8 cellular contexts compared by ENCODE assay signal in the genomic region with DNA sequence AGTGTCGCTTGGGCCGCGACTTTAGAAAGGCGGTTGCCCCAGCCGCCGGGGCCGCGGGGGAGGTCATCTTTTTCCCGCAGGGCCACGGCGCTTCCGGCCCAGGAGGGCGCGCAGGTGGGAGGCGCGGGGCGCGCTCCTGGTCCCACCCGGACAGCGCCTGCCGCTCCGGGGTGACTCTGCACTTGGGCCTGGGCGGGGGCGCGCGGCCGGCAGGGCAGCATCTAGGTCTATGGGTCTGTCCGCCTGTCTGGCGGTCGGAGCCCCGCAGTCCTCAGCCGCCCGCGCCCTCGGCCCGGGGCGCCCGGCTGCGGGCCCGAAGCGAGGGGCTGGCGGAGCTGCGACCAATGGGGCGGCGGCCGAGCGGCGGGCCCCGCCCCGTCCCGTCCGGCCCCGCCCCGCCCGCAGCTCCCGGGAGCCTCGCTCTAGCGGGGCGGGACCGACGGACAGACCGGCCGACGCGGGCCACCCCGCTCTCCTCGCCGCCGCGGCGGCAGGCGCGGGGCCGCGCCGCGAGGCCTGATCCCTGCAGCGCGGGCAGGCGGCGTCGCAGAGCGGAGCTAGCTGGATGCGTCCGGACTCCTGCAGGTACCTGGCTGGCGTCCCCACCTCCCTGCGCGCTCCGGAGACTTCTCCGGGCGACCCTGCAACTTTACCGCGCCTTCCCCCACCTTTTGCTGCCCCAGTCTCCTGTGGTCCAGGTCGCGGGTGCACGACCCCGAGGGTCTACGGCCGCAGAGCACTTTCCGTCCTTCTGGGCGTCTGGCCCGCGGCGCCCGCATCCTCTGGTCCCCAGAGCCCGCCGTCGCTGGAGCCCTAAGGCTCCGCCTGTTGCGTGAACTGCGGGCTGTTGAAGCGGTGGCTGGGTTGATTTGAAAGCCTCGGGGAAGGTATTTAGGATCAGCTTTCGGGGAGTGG. TPM values are rescaled to one million over a fixed set of nuclear protein-coding genes. Genes with fewer than 3 reads are reported as not detected.
DNase-seq lines count a peak whose midpoint lies in the region; ATAC-seq and TF ChIP-seq lines count a peak whose summit lies in the region.

A gene with protein sequence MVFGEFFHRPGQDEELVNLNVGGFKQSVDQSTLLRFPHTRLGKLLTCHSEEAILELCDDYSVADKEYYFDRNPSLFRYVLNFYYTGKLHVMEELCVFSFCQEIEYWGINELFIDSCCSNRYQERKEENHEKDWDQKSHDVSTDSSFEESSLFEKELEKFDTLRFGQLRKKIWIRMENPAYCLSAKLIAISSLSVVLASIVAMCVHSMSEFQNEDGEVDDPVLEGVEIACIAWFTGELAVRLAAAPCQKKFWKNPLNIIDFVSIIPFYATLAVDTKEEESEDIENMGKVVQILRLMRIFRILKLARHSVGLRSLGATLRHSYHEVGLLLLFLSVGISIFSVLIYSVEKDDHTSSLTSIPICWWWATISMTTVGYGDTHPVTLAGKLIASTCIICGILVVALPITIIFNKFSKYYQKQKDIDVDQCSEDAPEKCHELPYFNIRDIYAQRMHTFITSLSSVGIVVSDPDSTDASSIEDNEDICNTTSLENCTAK (plus strand): TSS at position 446 of the 915 bp plus-strand sequence. CDS start 52,342 bp downstream, outside the sequence.

- H4K20me1 ChIP-seq in H9 (ENCODE audit: control insufficient read depth, insufficient read depth, insufficient read length), result no peaks in the 10 kb centered on the region

- H3K27me3 Mint-ChIP-seq in H9 (ENCODE audit: low read depth) (peaks cover 44% of the 10 kb centered on the region), osteocyte (ENCODE audit: unreplicated experiment) (peaks cover 69% of the 10 kb centered on the region)
- H3K27me3 Mint-ChIP-seq in activated CD8-positive, alpha-beta memory T cell treated with anti-CD3 and anti-CD28 coated beads, Interleukin-2, amount 10 ng/mL, durations not matched to agents 7 days and 5 days, result peaks cover 72% of the 10 kb centered on the region

- H2AK5ac ChIP-seq in H9 (ENCODE audit: insufficient read length, low read length), result no peak within 1 kb of the TSS

- CTCF ChIA-PET in activated CD8-positive, alpha-beta memory T cell treated with anti-CD3 and anti-CD28 coated beads, Interleukin-2, amount 10 ng/mL, durations not matched to agents 7 days and 5 days (lab: Charles Lee), result no interaction called here

- H3K9me3 Mint-ChIP-seq in H9, result peaks cover 0 to 2% of the 10 kb centered on the region in 2 experiments; a peak in 1 of 5 replicates
- H3K9me3 Mint-ChIP-seq in activated CD8-positive, alpha-beta memory T cell treated with anti-CD3 and anti-CD28 coated beads, Interleukin-2, amount 10 ng/mL, durations not matched to agents 7 days and 5 days (ENCODE audit: low read depth), result peaks cover 2% of the 10 kb centered on the region
- no peaks in the 10 kb centered on the region for H3K9me3 Mint-ChIP-seq in osteocyte (ENCODE audit: unreplicated experiment)

- DNase-seq in activated CD4-positive, alpha-beta T cell treated with anti-CD3 and anti-CD28 coated beads for 48 hours, result peak; percentile 10
- DNase-seq in activated CD4-positive, alpha-beta T cell treated with anti-CD3 and anti-CD28 coated beads, Interleukin-2, amount 50 U/mL, for 1 hour, result no peak
- DNase-seq in H9 (peak; percentile 58), M059J (ENCODE audit: low read depth) (peak; percentile 47), glomerular visceral epithelial cell (ENCODE audit: extremely low spot score) (peak; percentile 69), osteocyte (ENCODE audit: extremely low spot score, unreplicated experiment) (no peak), medulla oblongata (ENCODE audit: extremely low spot score) (no peak)
- DNase-seq in activated CD8-positive, alpha-beta memory T cell treated with anti-CD3 and anti-CD28 coated beads, Interleukin-2, amount 10 ng/mL, durations not matched to agents 7 days and 5 days, result no peak

- H2BK12ac ChIP-seq in H9 (ENCODE audit: insufficient read length, low read depth, low read length), result no peak within 1 kb of the TSS

- H3K4me3 Mint-ChIP-seq in H9, result peak within 1 kb of the TSS; percentile 87 to 94
- peak within 1 kb of the TSS; percentile 51 for H3K4me3 Mint-ChIP-seq in activated CD8-positive, alpha-beta memory T cell treated with anti-CD3 and anti-CD28 coated beads, Interleukin-2, amount 10 ng/mL, durations not matched to agents 7 days and 5 days
- H3K4me3 Mint-ChIP-seq in osteocyte (ENCODE audit: unreplicated experiment), result peak within 1 kb of the TSS; percentile 69

- ATAC-seq in activated CD8-positive, alpha-beta memory T cell treated with anti-CD3 and anti-CD28 coated beads, Interleukin-2, amount 10 ng/mL, durations not matched to agents 7 days and 5 days, result peak; percentile 87

- peaks cover 18 to 22% of the 10 kb centered on the region in 2 experiments for H3K4me1 Mint-ChIP-seq in H9
- peaks cover 14% of the 10 kb centered on the region for H3K4me1 Mint-ChIP-seq in activated CD8-positive, alpha-beta memory T cell treated with anti-CD3 and anti-CD28 coated beads, Interleukin-2, amount 10 ng/mL, durations not matched to agents 7 days and 5 days
- peaks cover 12% of the 10 kb centered on the region for H3K4me1 Mint-ChIP-seq in osteocyte (ENCODE audit: unreplicated experiment)

- peaks cover 9% of the 10 kb centered on the region; the same call in 1 of the 2 replicates for H3K27me3 ChIP-seq in H9 (ENCODE audit: insufficient read depth, low read length)

- H3K36me3 Mint-ChIP-seq in H9 (ENCODE audit: insufficient read depth in 1 of 3, low read depth in 3 of 3) (peaks cover 0 to 2% (median 2%) of the 10 kb centered on the region in 3 experiments; a peak in 3 of 7 replicates), osteocyte (ENCODE audit: unreplicated experiment) (no peaks in the 10 kb centered on the region)
- no peaks in the 10 kb centered on the region for H3K36me3 Mint-ChIP-seq in activated CD8-positive, alpha-beta memory T cell treated with anti-CD3 and anti-CD28 coated beads, Interleukin-2, amount 10 ng/mL, durations not matched to agents 7 days and 5 days

- H2BK15ac ChIP-seq in H9 (ENCODE audit: low read depth, low read length), result no peak within 1 kb of the TSS

- no peaks in the 10 kb centered on the region for H3K4me1 ChIP-seq in H9 (ENCODE audit: insufficient read depth, low read length)

- H4K91ac ChIP-seq in H9 (ENCODE audit: insufficient read length, low read depth, low read length), result no peak within 1 kb of the TSS

- H3K9ac ChIP-seq in H9 (ENCODE audit: extremely low read depth, insufficient read length, low read length), result peak within 1 kb of the TSS; percentile 46

- no peak within 1 kb of the TSS for H2AFZ ChIP-seq in H9 (ENCODE audit: low read length)

- H2BK5ac ChIP-seq in H9 (ENCODE audit: insufficient read length, low read length), result no peak within 1 kb of the TSS

- H3K23ac ChIP-seq in H9 (ENCODE audit: insufficient read length, low read depth, low read length), result no peak within 1 kb of the TSS

- no peak within 1 kb of the TSS for H3K56ac ChIP-seq in H9 (ENCODE audit: insufficient read length, low read depth, low read length)

- H2BK20ac ChIP-seq in H9 (ENCODE audit: low read depth, low read length, poor library complexity, severe bottlenecking), result no peak within 1 kb of the TSS

- H3K79me1 ChIP-seq in H9 (ENCODE audit: insufficient read depth, low read depth, low read length, poor library complexity, severe bottlenecking), result no peaks in the 10 kb centered on the region

- no peak within 1 kb of the TSS for H4K8ac ChIP-seq in H9 (replicated peaks; ENCODE audit: insufficient read length, low read depth, low read length)

- H3K79me2 ChIP-seq in H9 (ENCODE audit: insufficient read depth, low read length), result peaks cover 4% of the 10 kb centered on the region; the same call in 1 of the 2 replicates

- no CpG with 5 or more reads among the region's 114 CpGs for WGBS in H9 (ENCODE audit: extremely low coverage, insufficient read length, low lambda C conversion rate)

- H3K4me2 ChIP-seq in H9 (ENCODE audit: insufficient read depth, insufficient read length, low read length), result peak within 1 kb of the TSS; percentile 90

- no peak within 1 kb of the TSS for H3T11ph ChIP-seq in H9 (ENCODE audit: low read length)

- H4K5ac ChIP-seq in H9 (ENCODE audit: insufficient read length, low read depth, low read length), result no peak within 1 kb of the TSS

- H3K27ac ChIP-seq in H9 (ENCODE audit: insufficient read length, low read depth, low read length), result no peak within 1 kb of the TSS

- H3K9me3 ChIP-seq in H9 (ENCODE audit: control insufficient read depth, low read depth, low read length), result no peaks in the 10 kb centered on the region

- H3K4ac ChIP-seq in H9 (ENCODE audit: low read depth, low read length), result no peak within 1 kb of the TSS

- H3K27ac Mint-ChIP-seq in H9, result peak within 1 kb of the TSS; percentile 40 to 95 (median 85); a peak in 5 of 7 replicates
- no peak within 1 kb of the TSS for H3K27ac Mint-ChIP-seq in activated CD8-positive, alpha-beta memory T cell treated with anti-CD3 and anti-CD28 coated beads, Interleukin-2, amount 10 ng/mL, durations not matched to agents 7 days and 5 days
- no peak within 1 kb of the TSS for H3K27ac Mint-ChIP-seq in osteocyte (ENCODE audit: unreplicated experiment)

- TF ChIP-seq CTCF in H9 (conservative IDR thresholded peaks at IDR 0.05) (no peak), osteocyte (IDR thresholded peaks at IDR 0.05) (no peak)

- peaks cover 12% of the 10 kb centered on the region for H3K23me2 ChIP-seq in H9 (ENCODE audit: insufficient read length, low read depth, low read length, poor library complexity, severe bottlenecking)

- H3K14ac ChIP-seq in H9 (ENCODE audit: insufficient read depth, low read length), result no peak within 1 kb of the TSS; the same call in 1 of the 2 replicates

- H3K18ac ChIP-seq in H9 (ENCODE audit: insufficient read length, low read depth, low read length), result peak within 1 kb of the TSS; percentile 54

- H2BK120ac ChIP-seq in H9 (ENCODE audit: low read depth, low read length, poor library complexity, severe bottlenecking), result no peak within 1 kb of the TSS

RNA-seq across cellular contexts. Expression of the gene that starts here (rescaled TPM):
- total RNA-seq in H9 (2021) (7.2 and 8.0 TPM in 2 replicates), osteocyte (not detected in 2 replicates)
- total RNA-seq in M059J (2014; rRNA removed; shearing (Covaris generic)), result 65.7 and 72.5 TPM in 2 replicates
- total RNA-seq in activated CD8-positive, alpha-beta memory T cell treated with anti-CD3 and anti-CD28 coated beads, Interleukin-2, amount 10 ng/mL, durations not matched to agents 7 days and 5 days, result not detected

Comparison
In these comparisons a context has a peak if more than half of its experiments do, and no peak if none do; other contexts are left out.
1. DNase-seq: peak in activated CD4-positive, alpha-beta T cell treated with anti-CD3 and anti-CD28 coated beads for 48 hours (single experiment), H9 (single experiment), M059J (single experiment) and glomerular visceral epithelial cell (single experiment); none in activated CD4-positive, alpha-beta T cell treated with anti-CD3 and anti-CD28 coated beads, Interleukin-2, amount 50 U/mL, for 1 hour (single experiment), activated CD8-positive, alpha-beta memory T cell treated with anti-CD3 and anti-CD28 coated beads, Interleukin-2, amount 10 ng/mL, durations not matched to agents 7 days and 5 days (single experiment), osteocyte (single experiment) and medulla oblongata (single experiment).
2. Peak in ATAC-seq in activated CD8-positive, alpha-beta memory T cell treated with anti-CD3 and anti-CD28 coated beads, Interleukin-2, amount 10 ng/mL, durations not matched to agents 7 days and 5 days; RNA of the gene not detected or under 1 TPM.
3. H3K27ac Mint-ChIP-seq: peak in H9 (3 of 3); none in activated CD8-positive, alpha-beta memory T cell treated with anti-CD3 and anti-CD28 coated beads, Interleukin-2, amount 10 ng/mL, durations not matched to agents 7 days and 5 days (single experiment) and osteocyte (single experiment).
4. Peak in every context shown above with its lines, with median percentiles within 50 percentile points of each other: H3K4me3 Mint-ChIP-seq.